In the genomic region with DNA sequence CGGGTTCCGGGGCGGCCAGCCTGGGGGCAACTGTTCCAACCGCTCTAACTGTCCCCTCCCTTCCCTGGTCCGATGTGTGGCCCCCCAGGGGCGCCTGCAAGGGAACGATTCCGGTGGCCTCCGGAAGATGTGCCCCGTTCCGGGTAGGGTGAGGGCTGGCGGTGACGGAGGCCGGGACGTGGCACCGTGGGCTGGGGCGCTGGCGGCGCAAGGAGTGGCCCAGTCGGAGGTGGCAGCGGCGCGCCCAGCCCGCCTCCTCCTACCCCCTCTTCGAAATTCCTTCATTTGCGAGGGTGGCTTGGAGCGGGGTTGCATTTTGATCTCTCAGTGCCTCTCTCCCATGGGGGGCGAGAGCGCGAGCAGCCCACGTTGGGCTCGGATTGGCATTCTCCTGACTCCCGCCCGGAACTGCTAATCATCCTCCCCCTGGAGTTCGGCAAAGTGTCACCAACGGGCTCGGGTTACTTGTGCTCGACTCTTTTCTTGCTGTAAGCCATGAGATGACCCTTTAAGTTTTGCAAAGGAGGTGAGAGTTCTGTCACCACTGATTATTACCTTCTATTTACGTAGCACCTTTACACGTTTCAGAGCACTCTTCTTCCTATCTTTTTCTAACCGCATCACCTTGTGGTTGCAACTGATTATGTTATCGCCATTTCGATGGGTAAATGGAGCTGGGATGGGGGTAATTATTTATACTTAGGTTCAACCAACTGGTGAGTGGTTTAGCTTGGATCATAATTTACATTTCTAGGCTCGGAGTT, we compare ENCODE assay signal across 1 cellular context.
TF ChIP-seq lines count a peak whose summit lies in the region.

No MANE protein-coding gene starts in this region.

TF ChIP-seq in HepG2, 621 proteins besides CTCF, POLR2A, EP300 and RAD21 (continued from another document and continues in another):
- TF ChIP-seq, protein P1, sequence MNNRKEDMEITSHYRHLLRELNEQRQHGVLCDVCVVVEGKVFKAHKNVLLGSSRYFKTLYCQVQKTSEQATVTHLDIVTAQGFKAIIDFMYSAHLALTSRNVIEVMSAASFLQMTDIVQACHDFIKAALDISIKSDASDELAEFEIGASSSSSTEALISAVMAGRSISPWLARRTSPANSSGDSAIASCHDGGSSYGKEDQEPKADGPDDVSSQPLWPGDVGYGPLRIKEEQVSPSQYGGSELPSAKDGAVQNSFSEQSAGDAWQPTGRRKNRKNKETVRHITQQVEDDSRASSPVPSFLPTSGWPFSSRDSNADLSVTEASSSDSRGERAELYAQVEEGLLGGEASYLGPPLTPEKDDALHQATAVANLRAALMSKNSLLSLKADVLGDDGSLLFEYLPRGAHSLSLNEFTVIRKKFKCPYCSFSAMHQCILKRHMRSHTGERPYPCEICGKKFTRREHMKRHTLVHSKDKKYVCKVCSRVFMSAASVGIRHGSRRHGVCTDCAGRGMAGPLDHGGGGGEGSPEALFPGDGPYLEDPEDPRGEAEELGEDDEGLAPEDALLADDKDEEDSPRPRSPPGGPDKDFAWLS (CRISPR knock-in tag; IDR thresholded peaks at IDR 0.05; ENCODE audit: borderline replicate concordance): 0 out of 2 replicates have a peak, but pooled peaks have one; percentile 44
- TF ChIP-seq, protein P2, sequence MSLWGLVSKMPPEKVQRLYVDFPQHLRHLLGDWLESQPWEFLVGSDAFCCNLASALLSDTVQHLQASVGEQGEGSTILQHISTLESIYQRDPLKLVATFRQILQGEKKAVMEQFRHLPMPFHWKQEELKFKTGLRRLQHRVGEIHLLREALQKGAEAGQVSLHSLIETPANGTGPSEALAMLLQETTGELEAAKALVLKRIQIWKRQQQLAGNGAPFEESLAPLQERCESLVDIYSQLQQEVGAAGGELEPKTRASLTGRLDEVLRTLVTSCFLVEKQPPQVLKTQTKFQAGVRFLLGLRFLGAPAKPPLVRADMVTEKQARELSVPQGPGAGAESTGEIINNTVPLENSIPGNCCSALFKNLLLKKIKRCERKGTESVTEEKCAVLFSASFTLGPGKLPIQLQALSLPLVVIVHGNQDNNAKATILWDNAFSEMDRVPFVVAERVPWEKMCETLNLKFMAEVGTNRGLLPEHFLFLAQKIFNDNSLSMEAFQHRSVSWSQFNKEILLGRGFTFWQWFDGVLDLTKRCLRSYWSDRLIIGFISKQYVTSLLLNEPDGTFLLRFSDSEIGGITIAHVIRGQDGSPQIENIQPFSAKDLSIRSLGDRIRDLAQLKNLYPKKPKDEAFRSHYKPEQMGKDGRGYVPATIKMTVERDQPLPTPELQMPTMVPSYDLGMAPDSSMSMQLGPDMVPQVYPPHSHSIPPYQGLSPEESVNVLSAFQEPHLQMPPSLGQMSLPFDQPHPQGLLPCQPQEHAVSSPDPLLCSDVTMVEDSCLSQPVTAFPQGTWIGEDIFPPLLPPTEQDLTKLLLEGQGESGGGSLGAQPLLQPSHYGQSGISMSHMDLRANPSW (CRISPR knock-in tag; IDR thresholded peaks at IDR 0.05; ENCODE audit: borderline replicate concordance): no peak
- TF ChIP-seq, protein P3, sequence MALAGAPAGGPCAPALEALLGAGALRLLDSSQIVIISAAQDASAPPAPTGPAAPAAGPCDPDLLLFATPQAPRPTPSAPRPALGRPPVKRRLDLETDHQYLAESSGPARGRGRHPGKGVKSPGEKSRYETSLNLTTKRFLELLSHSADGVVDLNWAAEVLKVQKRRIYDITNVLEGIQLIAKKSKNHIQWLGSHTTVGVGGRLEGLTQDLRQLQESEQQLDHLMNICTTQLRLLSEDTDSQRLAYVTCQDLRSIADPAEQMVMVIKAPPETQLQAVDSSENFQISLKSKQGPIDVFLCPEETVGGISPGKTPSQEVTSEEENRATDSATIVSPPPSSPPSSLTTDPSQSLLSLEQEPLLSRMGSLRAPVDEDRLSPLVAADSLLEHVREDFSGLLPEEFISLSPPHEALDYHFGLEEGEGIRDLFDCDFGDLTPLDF (CRISPR knock-in tag; IDR thresholded peaks at IDR 0.05): 0 out of 2 replicates have a peak, but pooled peaks have one; percentile 23
- TF ChIP-seq AGO2 (optimal IDR thresholded peaks at IDR 0.05; ENCODE audit: low read depth, low read length) (peak; percentile 92), KDM5B (CRISPR knock-in tag; IDR thresholded peaks at IDR 0.05; ENCODE audit: borderline replicate concordance) (peak; percentile 20; the same call in 1 of the 2 replicates), ZNF766 (CRISPR knock-in tag; IDR thresholded peaks at IDR 0.05; ENCODE audit: borderline replicate concordance) (no peak), NFRKB (IDR thresholded peaks at IDR 0.05) (no peak), SRY (CRISPR knock-in tag; IDR thresholded peaks at IDR 0.05) (peak; percentile 45; the same call in 1 of the 2 replicates), EED (CRISPR knock-in tag; IDR thresholded peaks at IDR 0.05) (peak; percentile 69; the same call in 1 of the 2 replicates), ZNF235 (CRISPR knock-in tag; IDR thresholded peaks at IDR 0.05; ENCODE audit: borderline replicate concordance) (0 out of 2 replicates have a peak, but pooled peaks have one; percentile 5), TOPORS (CRISPR knock-in tag; IDR thresholded peaks at IDR 0.05) (0 out of 2 replicates have a peak, but pooled peaks have one; percentile 19), ZNF205 (CRISPR knock-in tag; IDR thresholded peaks at IDR 0.05) (0 out of 2 replicates have a peak, but pooled peaks have one; percentile 7), IKZF4 (CRISPR knock-in tag; IDR thresholded peaks at IDR 0.05; ENCODE audit: borderline replicate concordance, low read depth, not compliant biosample characterization) (peak; percentile 24), ZFY (CRISPR knock-in tag; IDR thresholded peaks at IDR 0.05) (peak; percentile 56), ZC3H13 (CRISPR knock-in tag; IDR thresholded peaks at IDR 0.05) (0 out of 2 replicates have a peak, but pooled peaks have one; percentile 39), ZNF781 (CRISPR knock-in tag; IDR thresholded peaks at IDR 0.05; ENCODE audit: borderline replicate concordance, not compliant biosample characterization) (no peak), SAFB2 (CRISPR knock-in tag; IDR thresholded peaks at IDR 0.05; ENCODE audit: borderline replicate concordance, low read depth) (no peak), SIN3A (IDR thresholded peaks at IDR 0.05; ENCODE audit: borderline replicate concordance, low read depth, low read length) (peak; percentile 56; the same call in 1 of the 2 replicates), ELF4 (CRISPR knock-in tag; IDR thresholded peaks at IDR 0.05; ENCODE audit: borderline replicate concordance) (peak; percentile 73; the same call in 1 of the 2 replicates), ZNF746 (CRISPR knock-in tag; IDR thresholded peaks at IDR 0.05) (0 out of 2 replicates have a peak, but pooled peaks have one; percentile 55), SOX5 (CRISPR knock-in tag; IDR thresholded peaks at IDR 0.05; ENCODE audit: borderline replicate concordance) (0 out of 2 replicates have a peak, but pooled peaks have one; percentile 9), TMF1 (CRISPR knock-in tag; IDR thresholded peaks at IDR 0.05; ENCODE audit: low read depth) (peak; percentile 4; the same call in 1 of the 2 replicates), REPIN1 (CRISPR knock-in tag; IDR thresholded peaks at IDR 0.05; ENCODE audit: borderline replicate concordance, low read depth) (0 out of 2 replicates have a peak, but pooled peaks have one; percentile 9), ZNF891 (CRISPR knock-in tag; IDR thresholded peaks at IDR 0.05) (peak; percentile 74; the same call in 1 of the 2 replicates), AGO1 (IDR thresholded peaks at IDR 0.05; ENCODE audit: low read depth, low read length, poor library complexity, severe bottlenecking) (peak; percentile 71), DR1 (CRISPR knock-in tag; IDR thresholded peaks at IDR 0.05) (no peak), MYC (CRISPR knock-in tag; IDR thresholded peaks at IDR 0.05; ENCODE audit: borderline replicate concordance) (peak; percentile 12; the same call in 1 of the 2 replicates), RFX3 (CRISPR knock-in tag; IDR thresholded peaks at IDR 0.05) (no peak), KLF16 (CRISPR knock-in tag; IDR thresholded peaks at IDR 0.05) (no peak), STAT5B (CRISPR knock-in tag; IDR thresholded peaks at IDR 0.05) (0 out of 2 replicates have a peak, but pooled peaks have one; percentile 51), ZNF292 (CRISPR knock-in tag; IDR thresholded peaks at IDR 0.05; ENCODE audit: borderline replicate concordance, low read depth) (no peak)
- TF ChIP-seq, protein P4, sequence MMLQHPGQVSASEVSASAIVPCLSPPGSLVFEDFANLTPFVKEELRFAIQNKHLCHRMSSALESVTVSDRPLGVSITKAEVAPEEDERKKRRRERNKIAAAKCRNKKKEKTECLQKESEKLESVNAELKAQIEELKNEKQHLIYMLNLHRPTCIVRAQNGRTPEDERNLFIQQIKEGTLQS (CRISPR knock-in tag; IDR thresholded peaks at IDR 0.05): no peak
- TF ChIP-seq, protein P5, sequence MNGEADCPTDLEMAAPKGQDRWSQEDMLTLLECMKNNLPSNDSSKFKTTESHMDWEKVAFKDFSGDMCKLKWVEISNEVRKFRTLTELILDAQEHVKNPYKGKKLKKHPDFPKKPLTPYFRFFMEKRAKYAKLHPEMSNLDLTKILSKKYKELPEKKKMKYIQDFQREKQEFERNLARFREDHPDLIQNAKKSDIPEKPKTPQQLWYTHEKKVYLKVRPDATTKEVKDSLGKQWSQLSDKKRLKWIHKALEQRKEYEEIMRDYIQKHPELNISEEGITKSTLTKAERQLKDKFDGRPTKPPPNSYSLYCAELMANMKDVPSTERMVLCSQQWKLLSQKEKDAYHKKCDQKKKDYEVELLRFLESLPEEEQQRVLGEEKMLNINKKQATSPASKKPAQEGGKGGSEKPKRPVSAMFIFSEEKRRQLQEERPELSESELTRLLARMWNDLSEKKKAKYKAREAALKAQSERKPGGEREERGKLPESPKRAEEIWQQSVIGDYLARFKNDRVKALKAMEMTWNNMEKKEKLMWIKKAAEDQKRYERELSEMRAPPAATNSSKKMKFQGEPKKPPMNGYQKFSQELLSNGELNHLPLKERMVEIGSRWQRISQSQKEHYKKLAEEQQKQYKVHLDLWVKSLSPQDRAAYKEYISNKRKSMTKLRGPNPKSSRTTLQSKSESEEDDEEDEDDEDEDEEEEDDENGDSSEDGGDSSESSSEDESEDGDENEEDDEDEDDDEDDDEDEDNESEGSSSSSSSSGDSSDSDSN (CRISPR knock-in tag; IDR thresholded peaks at IDR 0.05): peak; percentile 85; the same call in 1 of the 2 replicates
- TF ChIP-seq, protein P6, sequence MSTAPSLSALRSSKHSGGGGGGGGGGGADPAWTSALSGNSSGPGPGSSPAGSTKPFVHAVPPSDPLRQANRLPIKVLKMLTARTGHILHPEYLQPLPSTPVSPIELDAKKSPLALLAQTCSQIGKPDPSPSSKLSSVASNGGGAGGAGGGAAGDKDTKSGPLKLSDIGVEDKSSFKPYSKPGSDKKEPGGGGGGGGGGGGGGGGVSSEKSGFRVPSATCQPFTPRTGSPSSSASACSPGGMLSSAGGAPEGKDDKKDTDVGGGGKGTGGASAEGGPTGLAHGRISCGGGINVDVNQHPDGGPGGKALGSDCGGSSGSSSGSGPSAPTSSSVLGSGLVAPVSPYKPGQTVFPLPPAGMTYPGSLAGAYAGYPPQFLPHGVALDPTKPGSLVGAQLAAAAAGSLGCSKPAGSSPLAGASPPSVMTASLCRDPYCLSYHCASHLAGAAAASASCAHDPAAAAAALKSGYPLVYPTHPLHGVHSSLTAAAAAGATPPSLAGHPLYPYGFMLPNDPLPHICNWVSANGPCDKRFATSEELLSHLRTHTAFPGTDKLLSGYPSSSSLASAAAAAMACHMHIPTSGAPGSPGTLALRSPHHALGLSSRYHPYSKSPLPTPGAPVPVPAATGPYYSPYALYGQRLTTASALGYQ (CRISPR knock-in tag; IDR thresholded peaks at IDR 0.05): 0 out of 2 replicates have a peak, but pooled peaks have one; percentile 12
- TF ChIP-seq, protein P7, sequence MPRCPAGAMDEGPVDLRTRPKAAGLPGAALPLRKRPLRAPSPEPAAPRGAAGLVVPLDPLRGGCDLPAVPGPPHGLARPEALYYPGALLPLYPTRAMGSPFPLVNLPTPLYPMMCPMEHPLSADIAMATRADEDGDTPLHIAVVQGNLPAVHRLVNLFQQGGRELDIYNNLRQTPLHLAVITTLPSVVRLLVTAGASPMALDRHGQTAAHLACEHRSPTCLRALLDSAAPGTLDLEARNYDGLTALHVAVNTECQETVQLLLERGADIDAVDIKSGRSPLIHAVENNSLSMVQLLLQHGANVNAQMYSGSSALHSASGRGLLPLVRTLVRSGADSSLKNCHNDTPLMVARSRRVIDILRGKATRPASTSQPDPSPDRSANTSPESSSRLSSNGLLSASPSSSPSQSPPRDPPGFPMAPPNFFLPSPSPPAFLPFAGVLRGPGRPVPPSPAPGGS (CRISPR knock-in tag; IDR thresholded peaks at IDR 0.05): peak; percentile 40; the same call in 1 of the 2 replicates
- TF ChIP-seq, protein P8, sequence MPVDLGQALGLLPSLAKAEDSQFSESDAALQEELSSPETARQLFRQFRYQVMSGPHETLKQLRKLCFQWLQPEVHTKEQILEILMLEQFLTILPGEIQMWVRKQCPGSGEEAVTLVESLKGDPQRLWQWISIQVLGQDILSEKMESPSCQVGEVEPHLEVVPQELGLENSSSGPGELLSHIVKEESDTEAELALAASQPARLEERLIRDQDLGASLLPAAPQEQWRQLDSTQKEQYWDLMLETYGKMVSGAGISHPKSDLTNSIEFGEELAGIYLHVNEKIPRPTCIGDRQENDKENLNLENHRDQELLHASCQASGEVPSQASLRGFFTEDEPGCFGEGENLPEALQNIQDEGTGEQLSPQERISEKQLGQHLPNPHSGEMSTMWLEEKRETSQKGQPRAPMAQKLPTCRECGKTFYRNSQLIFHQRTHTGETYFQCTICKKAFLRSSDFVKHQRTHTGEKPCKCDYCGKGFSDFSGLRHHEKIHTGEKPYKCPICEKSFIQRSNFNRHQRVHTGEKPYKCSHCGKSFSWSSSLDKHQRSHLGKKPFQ (CRISPR knock-in tag; IDR thresholded peaks at IDR 0.05; ENCODE audit: insufficient replicate concordance): peak; percentile 86
- TF ChIP-seq, protein P9, sequence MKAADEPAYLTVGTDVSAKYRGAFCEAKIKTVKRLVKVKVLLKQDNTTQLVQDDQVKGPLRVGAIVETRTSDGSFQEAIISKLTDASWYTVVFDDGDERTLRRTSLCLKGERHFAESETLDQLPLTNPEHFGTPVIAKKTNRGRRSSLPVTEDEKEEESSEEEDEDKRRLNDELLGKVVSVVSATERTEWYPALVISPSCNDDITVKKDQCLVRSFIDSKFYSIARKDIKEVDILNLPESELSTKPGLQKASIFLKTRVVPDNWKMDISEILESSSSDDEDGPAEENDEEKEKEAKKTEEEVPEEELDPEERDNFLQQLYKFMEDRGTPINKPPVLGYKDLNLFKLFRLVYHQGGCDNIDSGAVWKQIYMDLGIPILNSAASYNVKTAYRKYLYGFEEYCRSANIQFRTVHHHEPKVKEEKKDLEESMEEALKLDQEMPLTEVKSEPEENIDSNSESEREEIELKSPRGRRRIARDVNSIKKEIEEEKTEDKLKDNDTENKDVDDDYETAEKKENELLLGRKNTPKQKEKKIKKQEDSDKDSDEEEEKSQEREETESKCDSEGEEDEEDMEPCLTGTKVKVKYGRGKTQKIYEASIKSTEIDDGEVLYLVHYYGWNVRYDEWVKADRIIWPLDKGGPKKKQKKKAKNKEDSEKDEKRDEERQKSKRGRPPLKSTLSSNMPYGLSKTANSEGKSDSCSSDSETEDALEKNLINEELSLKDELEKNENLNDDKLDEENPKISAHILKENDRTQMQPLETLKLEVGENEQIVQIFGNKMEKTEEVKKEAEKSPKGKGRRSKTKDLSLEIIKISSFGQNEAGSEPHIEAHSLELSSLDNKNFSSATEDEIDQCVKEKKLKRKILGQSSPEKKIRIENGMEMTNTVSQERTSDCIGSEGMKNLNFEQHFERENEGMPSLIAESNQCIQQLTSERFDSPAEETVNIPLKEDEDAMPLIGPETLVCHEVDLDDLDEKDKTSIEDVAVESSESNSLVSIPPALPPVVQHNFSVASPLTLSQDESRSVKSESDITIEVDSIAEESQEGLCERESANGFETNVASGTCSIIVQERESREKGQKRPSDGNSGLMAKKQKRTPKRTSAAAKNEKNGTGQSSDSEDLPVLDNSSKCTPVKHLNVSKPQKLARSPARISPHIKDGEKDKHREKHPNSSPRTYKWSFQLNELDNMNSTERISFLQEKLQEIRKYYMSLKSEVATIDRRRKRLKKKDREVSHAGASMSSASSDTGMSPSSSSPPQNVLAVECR (CRISPR knock-in tag; IDR thresholded peaks at IDR 0.05; ENCODE audit: borderline replicate concordance): peak; percentile 59
